In the genomic region with DNA sequence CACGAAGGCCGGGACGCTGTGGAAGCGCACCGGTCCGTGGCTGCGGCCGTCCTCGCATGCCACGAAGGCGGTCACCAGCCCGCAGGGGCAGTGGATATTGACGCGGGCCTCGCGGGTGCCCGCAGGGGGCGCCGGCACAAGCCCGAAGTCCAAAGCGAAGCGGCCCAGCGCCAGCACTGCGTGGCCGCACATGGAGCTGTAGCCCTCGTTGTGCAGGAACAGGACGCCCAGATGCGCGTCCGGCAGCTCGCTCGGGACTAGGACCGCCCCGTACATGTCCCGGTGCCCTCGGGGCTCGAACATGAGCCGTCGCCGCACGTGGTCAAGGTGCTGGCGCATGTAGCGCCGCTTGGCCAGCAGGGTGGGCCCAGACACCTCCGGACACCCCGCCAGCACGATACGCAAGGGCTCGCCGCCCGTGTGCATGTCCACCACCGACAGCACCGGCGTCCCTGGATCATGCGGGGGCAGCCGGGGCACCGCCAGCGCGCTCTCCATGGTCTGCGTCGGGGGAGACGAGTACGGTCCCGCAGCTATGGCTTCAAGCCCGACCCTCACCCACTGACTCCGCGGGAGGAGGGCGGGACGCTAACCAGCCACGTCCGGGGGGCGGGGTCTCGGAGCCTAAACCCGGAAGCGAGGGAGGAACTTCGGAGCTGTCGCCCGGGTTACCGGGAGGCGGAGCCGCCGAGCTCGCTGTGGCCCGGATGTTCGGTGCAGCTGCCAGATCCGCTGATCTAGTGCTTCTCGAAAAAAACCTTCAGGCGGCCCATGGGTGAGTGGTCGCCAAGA, we compare ENCODE assay signal across 8 cellular contexts. TPM values are rescaled to one million over a fixed set of nuclear protein-coding genes. Genes with fewer than 3 reads are reported as not detected.
DNase-seq lines count a peak whose midpoint lies in the region; ATAC-seq lines count a peak whose summit lies in the region.

Gene JKAMP, plus strand, starts transcription at position 699 of the 792 bp plus-strand sequence. Its CDS starts 73 bp downstream, at position 772.
Gene L3HYPDH, minus strand, starts transcription at position 590 of the 792 bp plus-strand sequence. Its CDS starts 92 bp downstream, at position 498.

- H3K36me3 Mint-ChIP-seq in activated CD8-positive, alpha-beta memory T cell treated with anti-CD3 and anti-CD28 coated beads, Interleukin-2, amount 10 ng/mL, durations not matched to agents 7 days and 5 days, result peaks cover 18% of the 10 kb centered on the region

- H3K4me1 ChIP-seq in HUES48 (ENCODE audit: control insufficient read depth, insufficient read depth, low read length), result peaks cover 13% of the 10 kb centered on the region; the same call in 1 of the 2 replicates
- H3K4me1 ChIP-seq in NT2/D1 (ENCODE audit: insufficient read depth, insufficient read length), result peaks cover 5% of the 10 kb centered on the region
- peaks cover 11% of the 10 kb centered on the region for H3K4me1 ChIP-seq in endocrine pancreas (ENCODE audit: control insufficient read depth, insufficient read depth, low read length)

- H3K4me1 Mint-ChIP-seq in activated CD8-positive, alpha-beta memory T cell treated with anti-CD3 and anti-CD28 coated beads, Interleukin-2, amount 10 ng/mL, durations not matched to agents 7 days and 5 days, result peaks cover 60% of the 10 kb centered on the region

- ATAC-seq in GM21390 (IDR thresholded peaks at IDR 0.05; ENCODE audit: unreplicated experiment), result peak; percentile 87
- ATAC-seq in activated CD8-positive, alpha-beta memory T cell treated with anti-CD3 and anti-CD28 coated beads, Interleukin-2, amount 10 ng/mL, durations not matched to agents 7 days and 5 days, result peak; percentile 92

- peak within 1 kb of the TSS; percentile 97 for H3K4me3 Mint-ChIP-seq in activated CD8-positive, alpha-beta memory T cell treated with anti-CD3 and anti-CD28 coated beads, Interleukin-2, amount 10 ng/mL, durations not matched to agents 7 days and 5 days

- H3K36me3 ChIP-seq in HUES48 (ENCODE audit: control insufficient read depth, insufficient read depth, low read length), result peaks cover 27% of the 10 kb centered on the region
- peaks cover 45% of the 10 kb centered on the region for H3K36me3 ChIP-seq in NT2/D1 (ENCODE audit: insufficient read depth, insufficient read length, low read length)
- no peaks in the 10 kb centered on the region for H3K36me3 ChIP-seq in endocrine pancreas (ENCODE audit: control insufficient read depth, insufficient read depth, low read length)

- H3K4me3 ChIP-seq in HUES48 (ENCODE audit: low read depth, low read length) (peak within 1 kb of the TSS; percentile 98), NT2/D1 (ENCODE audit: insufficient read length, low read depth) (peak within 1 kb of the TSS; percentile 79), endocrine pancreas (ENCODE audit: control insufficient read depth, insufficient read depth, low read length) (peak within 1 kb of the TSS; percentile 97)

- CTCF ChIA-PET in activated CD8-positive, alpha-beta memory T cell treated with anti-CD3 and anti-CD28 coated beads, Interleukin-2, amount 10 ng/mL, durations not matched to agents 7 days and 5 days (lab: Charles Lee), result interaction anchor here (0.7 to 1.9 kb wide), 10 partner anchors 10 to 681 kb away, joined by 3 to 7 read pairs (median 3); partner anchors contain the start of gene DHRS7

- H3K27me3 Mint-ChIP-seq in activated CD8-positive, alpha-beta memory T cell treated with anti-CD3 and anti-CD28 coated beads, Interleukin-2, amount 10 ng/mL, durations not matched to agents 7 days and 5 days, result no peaks in the 10 kb centered on the region

- H3K9me3 ChIP-seq in HUES48 (ENCODE audit: control insufficient read depth, insufficient read depth, low read length) (no peaks in the 10 kb centered on the region), NT2/D1 (ENCODE audit: insufficient read depth, low read length) (no peaks in the 10 kb centered on the region), endocrine pancreas (ENCODE audit: control insufficient read depth, low read length) (no peaks in the 10 kb centered on the region)

- H3K27ac Mint-ChIP-seq in activated CD8-positive, alpha-beta memory T cell treated with anti-CD3 and anti-CD28 coated beads, Interleukin-2, amount 10 ng/mL, durations not matched to agents 7 days and 5 days, result peak within 1 kb of the TSS; percentile 94

- DNase-seq in D341Med (ENCODE audit: low spot score) (peak; percentile 96), NT2/D1 (ENCODE audit: low read depth, low spot score) (peak; percentile 92), mesenteric fat pad (ENCODE audit: low spot score) (peak; percentile 99)
- DNase-seq in activated CD8-positive, alpha-beta memory T cell treated with anti-CD3 and anti-CD28 coated beads, Interleukin-2, amount 10 ng/mL, durations not matched to agents 7 days and 5 days, result peak; percentile 98
- DNase-seq in stimulated activated CD8-positive, alpha-beta memory T cell treated with anti-CD3 and anti-CD28 coated beads, Interleukin-15, amount 100 ng/mL, for 24 hours (ENCODE audit: low read depth), result peak; percentile 96

- H3K9me3 Mint-ChIP-seq in activated CD8-positive, alpha-beta memory T cell treated with anti-CD3 and anti-CD28 coated beads, Interleukin-2, amount 10 ng/mL, durations not matched to agents 7 days and 5 days (ENCODE audit: low read depth), result no peaks in the 10 kb centered on the region

- peak within 1 kb of the TSS; percentile 84 for H3K9ac ChIP-seq in HUES48 (ENCODE audit: low read depth, low read length)
- H3K9ac ChIP-seq in NT2/D1 (ENCODE audit: insufficient read length, low read depth), result peak within 1 kb of the TSS; percentile 91
- peak within 1 kb of the TSS; percentile 92 for H3K9ac ChIP-seq in endocrine pancreas (ENCODE audit: control insufficient read depth, insufficient read depth, low read length)

- H3K27me3 ChIP-seq in HUES48 (ENCODE audit: control insufficient read depth, insufficient read depth, low read length) (no peaks in the 10 kb centered on the region), NT2/D1 (ENCODE audit: insufficient read depth, insufficient read length) (no peaks in the 10 kb centered on the region), endocrine pancreas (ENCODE audit: control insufficient read depth, insufficient read depth, low read length) (no peaks in the 10 kb centered on the region)

- H3K27ac ChIP-seq in HUES48 (ENCODE audit: low read depth, low read length), result peak within 1 kb of the TSS; percentile 93

RNA-seq across cellular contexts. Expression of gene JKAMP, which starts in this region (rescaled TPM):
- 10 to 100 TPM; 20.3 to 25.0 TPM for total RNA-seq in activated CD8-positive, alpha-beta memory T cell treated with anti-CD3 and anti-CD28 coated beads, Interleukin-2, amount 10 ng/mL, durations not matched to agents 7 days and 5 days
- 33.7 TPM for total RNA-seq in mesenteric fat pad

RNA-seq across cellular contexts. Expression of gene L3HYPDH, which starts in this region (rescaled TPM):
- total RNA-seq in activated CD8-positive, alpha-beta memory T cell treated with anti-CD3 and anti-CD28 coated beads, Interleukin-2, amount 10 ng/mL, durations not matched to agents 7 days and 5 days, result 10 to 100 TPM; 11.0 to 26.7 TPM
- total RNA-seq in mesenteric fat pad, result 62.8 TPM

Comparison
In these comparisons a context has a peak if more than half of its experiments do, and no peak if none do; other contexts are left out.
1. Peak in every context shown above with its lines: DNase-seq, ATAC-seq, H3K4me3 ChIP-seq and H3K27ac ChIP-seq.